ENCODE assay signal across 35 cellular contexts in the genomic region with DNA sequence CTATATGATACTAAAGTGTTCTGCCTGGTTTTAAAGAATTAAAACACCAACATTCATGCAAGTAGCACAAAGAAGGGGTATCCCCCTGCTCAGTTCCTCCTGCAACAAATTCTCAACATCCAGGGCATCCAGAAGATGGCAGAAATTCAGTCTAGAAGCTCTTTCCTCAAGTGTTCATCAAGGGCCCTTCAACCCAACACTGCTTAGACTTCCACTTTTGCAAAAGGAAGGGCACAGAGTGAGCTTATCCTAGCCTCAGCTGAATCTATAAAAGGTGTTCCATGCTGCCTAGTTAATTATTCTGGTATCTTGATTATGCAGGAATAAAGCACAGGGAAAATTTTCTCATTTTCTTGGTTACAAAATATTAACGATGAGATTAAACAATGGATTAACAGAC.
"Had no signal": no experiment of that assay in that cellular context is flagged by ENCODE, and none has a peak within 500 bp of the region (broad histone marks: within the 10 kb centered on the region; RNA-seq: fewer than 3 reads in every experiment).

No MANE protein-coding gene starts in this region.

- H3K27me3 ChIP-seq: MG63 had no signal

- DNase-seq: Karpas-422, Kasumi-1, MG63, MM.1S, MV-4-11, NCI-H1048, NCI-H1092, NCI-H1092 treated with DMSO at 0.1 percent for 48 hours, NCI-H1105, NCI-H1105 treated with DMSO at 0.1 percent for 48 hours, NCI-H1417, NCI-H1417 treated with DMSO at 0.1 percent for 48 hours, NCI-H1436, NCI-H1436 treated with DMSO at 0.1 percent for 48 hours, NCI-H146, NCI-H1694, NCI-H1694 treated with DMSO at 0.1 percent for 48 hours, NCI-H187, NCI-H187 treated with DMSO at 0.1 percent for 48 hours, NCI-H1930, NCI-H2029, NCI-H2029 treated with DMSO at 0.1 percent for 48 hours, NCI-H2081, NCI-H2081 treated with DMSO at 0.1 percent for 48 hours, NCI-H2107, NCI-H2171, NCI-H2171 treated with DMSO at 0.1 percent for 48 hours, NCI-H2227 treated with DMSO at 0.1 percent for 48 hours, NCI-H226, NCI-H345, NCI-H446, NCI-H446 treated with DMSO at 0.1 percent for 48 hours, NCI-H510A, NCI-H510A treated with DMSO at 0.1 percent for 48 hours had no signal

- H3K36me3 ChIP-seq: MG63 had no signal

- H3K4me2 ChIP-seq: KMS-11 had no signal

- H3K27ac ChIP-seq: KMS-11 had no signal

- H3K9me3 ChIP-seq: MG63 had no signal

- H3K9ac ChIP-seq: KMS-11 had no signal

- H3K4me3 ChIP-seq: MG63 had no signal
